Comparison of ENCODE assay signal across 8 cellular contexts in genomic region chr5:68217476-68217984, GRCh38. TPM values are rescaled to one million over a fixed set of nuclear protein-coding genes. Genes with fewer than 3 reads are reported as not detected.
DNase-seq lines count a peak whose midpoint lies in the region; ATAC-seq and TF ChIP-seq lines count a peak whose summit lies in the region.

No MANE protein-coding gene starts in this region.

- peak overlapping the region; percentile 53 to 92 (median 83) for H3K27ac Mint-ChIP-seq in naive thymus-derived CD8-positive, alpha-beta T cell

- H3K27ac ChIP-seq in Karpas-422 (ENCODE audit: low read length), result no peak overlapping the region

- DNase-seq in AG10803 (ENCODE audit: low read depth), result peak; percentile 46
- DNase-seq in Karpas-422, result no peak
- peak; percentile 34 to 47 for DNase-seq in cardiac fibroblast (ENCODE audit: low read depth in 2 of 2)
- DNase-seq in naive thymus-derived CD8-positive, alpha-beta T cell, result no peak
- DNase-seq in H7, result no peak
- no peak for DNase-seq in NCI-H345 treated with DMSO at 0.1 percent for 48 hours (lab: John Stamatoyannopoulos, UW; ENCODE audit: unreplicated experiment)
- no peak for DNase-seq in cerebellar cortex (ENCODE audit: low spot score)

- H3K27me3 ChIP-seq in Karpas-422 (ENCODE audit: low read length) (0 out of 2 replicates have a peak, but pooled peaks cover 2% of the 10 kb centered on the region), H7 (ENCODE audit: control insufficient read depth, insufficient read depth, low read length) (peaks cover 9% of the 10 kb centered on the region; the same call in 1 of the 2 replicates)

- H3K9me3 ChIP-seq in Karpas-422 (ENCODE audit: low read length), result no peaks in the 10 kb centered on the region

- H3K4me1 Mint-ChIP-seq in naive thymus-derived CD8-positive, alpha-beta T cell, result peaks cover 38 to 65% (median 62%) of the 10 kb centered on the region in 4 donors

- peaks cover 61% of the 10 kb centered on the region for H3K79me2 ChIP-seq in Karpas-422 (ENCODE audit: low read length)

- peak overlapping the region; percentile 79 for H3K4me2 ChIP-seq in Karpas-422 (ENCODE audit: low read depth, low read length, poor library complexity, severe bottlenecking)

- H3K36me3 Mint-ChIP-seq in naive thymus-derived CD8-positive, alpha-beta T cell, result peaks cover 0 to 20% (median 5%) of the 10 kb centered on the region in 3 donors

- H3K4me3 Mint-ChIP-seq in naive thymus-derived CD8-positive, alpha-beta T cell, result peak overlapping the region; percentile 87 to 94 (median 92)

- no peaks in the 10 kb centered on the region for H3K36me3 ChIP-seq in Karpas-422 (ENCODE audit: insufficient read depth, low read length)
- no peaks in the 10 kb centered on the region for H3K36me3 ChIP-seq in H7 (replicated peaks; ENCODE audit: control insufficient read depth, insufficient read depth, low read length)

- no peak overlapping the region for H2AFZ ChIP-seq in Karpas-422 (ENCODE audit: low read length)

- POLR2A ChIA-PET in naive thymus-derived CD8-positive, alpha-beta T cell (lab: Charles Lee), result interaction anchor here (2.6 to 3.7 kb wide), 5 partner anchors 11 to 63 kb away, joined by 18 to 43 read pairs (median 27); no protein-coding TSS in a partner anchor

- no peaks in the 10 kb centered on the region for H3K9me2 ChIP-seq in Karpas-422 (replicated peaks; ENCODE audit: insufficient read depth, low read length)

- peaks cover 0 to 2% (median 0%) of the 10 kb centered on the region in 9 donors for H3K9me3 Mint-ChIP-seq in naive thymus-derived CD8-positive, alpha-beta T cell

- H3K4me1 ChIP-seq in Karpas-422 (ENCODE audit: low read length), result peaks cover 28% of the 10 kb centered on the region

- peaks cover 29% of the 10 kb centered on the region; the same call in 1 of the 2 replicates for H4K20me1 ChIP-seq in Karpas-422 (ENCODE audit: insufficient read depth, low read depth, low read length)

- H3K4me3 ChIP-seq in AG10803 (ENCODE audit: low read length), result peak overlapping the region; percentile 86
- H3K4me3 ChIP-seq in Karpas-422 (ENCODE audit: low read length), result peak overlapping the region; percentile 76
- H3K4me3 ChIP-seq in cardiac fibroblast (replicated peaks in 1 of 2; ENCODE audit: low read depth in 2 of 2, low read length in 2 of 2), result peak overlapping the region; percentile 96 to 99
- H3K4me3 ChIP-seq in H7 (ENCODE audit: insufficient read depth, low read depth, low read length), result no peak overlapping the region

- H3K9ac ChIP-seq in Karpas-422 (ENCODE audit: low read length), result peak overlapping the region; percentile 85

- H3K27me3 Mint-ChIP-seq in naive thymus-derived CD8-positive, alpha-beta T cell, result no peaks in the 10 kb centered on the region

- no peak for ATAC-seq in naive thymus-derived CD8-positive, alpha-beta T cell
- ATAC-seq in HG03097 (IDR thresholded peaks at IDR 0.05; ENCODE audit: low FRiP score, unreplicated experiment), result no peak

- TF ChIP-seq CTCF in AG10803 (conservative IDR thresholded peaks at IDR 0.05; ENCODE audit: low read length) (no peak), cardiac fibroblast (IDR thresholded peaks at IDR 0.05; ENCODE audit: low read depth, low read length) (no peak)

RNA-seq across cellular contexts. Expression of gene PIK3R1, which starts 2.0 kb away (rescaled TPM):
- total RNA-seq in Karpas-422 (2014; rRNA removed; shearing (Covaris generic); ENCODE audit: low replicate concordance), result 13.2 and 24.0 TPM in 2 replicates
- total RNA-seq in naive thymus-derived CD8-positive, alpha-beta T cell, result 10 to 100 TPM; 91.4 to 98.3 TPM
- 10 to 100 TPM; 69.1 to 98.1 (median 71.3) TPM for polyA plus RNA-seq in naive thymus-derived CD8-positive, alpha-beta T cell
- 15.0 and 19.8 TPM in 2 replicates for total RNA-seq in H7 (2014; rRNA removed; shearing (Covaris generic))

Comparison
In these comparisons a context has a peak if more than half of its experiments do, and no peak if none do; other contexts are left out.
1. DNase-seq: peak in AG10803 (single experiment) and cardiac fibroblast (2 of 2); none in Karpas-422 (single experiment), naive thymus-derived CD8-positive, alpha-beta T cell (0 of 10), H7 (single experiment), NCI-H345 treated with DMSO at 0.1 percent for 48 hours (single experiment) and cerebellar cortex (single experiment).